15 cellular contexts compared by ENCODE assay signal in genomic region chr12:46212108-46212982, GRCh38. TPM values are rescaled to one million over a fixed set of nuclear protein-coding genes. Genes with fewer than 3 reads are reported as not detected.
A peak's percentile ranks its signal among the peaks of the same experiment; 100 is the strongest.
DNase-seq lines count a peak whose midpoint lies in the region; ATAC-seq, FAIRE-seq and TF ChIP-seq lines count a peak whose summit lies in the region.
"Had no signal": no experiment of that assay in that cellular context is flagged by ENCODE, and none has a peak within 500 bp of the region (broad histone marks: within the 10 kb centered on the region; RNA-seq: fewer than 3 reads in every experiment).

No MANE protein-coding gene starts in this region.

- H3K4me3 ChIP-seq in GM12878 = no peak overlapping the region
- H3K4me3 ChIP-seq: adrenal gland, BLaER1, SJSA1 had no signal

- no peaks in the 10 kb centered on the region for H3K9me3 Mint-ChIP-seq in activated naive CD4-positive, alpha-beta T cell treated with anti-CD3 and anti-CD28 coated beads, Interleukin-2, amount 10 ng/mL, durations not matched to agents 7 days and 5 days
- peaks cover 5 to 9% of the 10 kb centered on the region in 2 donors for H3K9me3 Mint-ChIP-seq in stimulated activated naive B cell treated with anti-CD40 and anti-IgM and Interleukin-4, amounts not matched to agents 10 μg/mL and 1 μg/mL and 100 μg/mL, for 72 hours

- in situ Hi-C loops in GM12878 (cut with MboI) = loop anchor here (10.0 kb wide), 1 partner anchor 228 kb away; no protein-coding TSS in a partner anchor

- no peak for FAIRE-seq in GM12878 (lab: Jason Lieb, UNC)

- ATAC-seq in GM12878 = no peak
- ATAC-seq in stimulated activated naive B cell treated with anti-CD40 and anti-IgM and Interleukin-4, amounts not matched to agents 10 μg/mL and 1 μg/mL and 100 μg/mL, for 72 hours (replicated peaks) = no peak
- ATAC-seq in SK-N-SH treated with all-trans-retinoic acid at 6 μM for 48 hours = no peak

- H3K27me3 Mint-ChIP-seq in activated naive CD4-positive, alpha-beta T cell treated with anti-CD3 and anti-CD28 coated beads, Interleukin-2, amount 10 ng/mL, durations not matched to agents 7 days and 5 days = no peaks in the 10 kb centered on the region
- H3K27me3 Mint-ChIP-seq in stimulated activated naive B cell treated with anti-CD40 and anti-IgM and Interleukin-4, amounts not matched to agents 10 μg/mL and 1 μg/mL and 100 μg/mL, for 72 hours = no peaks in the 10 kb centered on the region

- H2AFZ ChIP-seq in GM12878 (ENCODE audit: control insufficient read depth, low read depth, low read length) = no peak overlapping the region

- no peak for DNase-seq in activated naive CD4-positive, alpha-beta T cell treated with anti-CD3 and anti-CD28 coated beads, Interleukin-2, amount 10 ng/mL, durations not matched to agents 7 days and 5 days
- DNase-seq in activated naive CD4-positive, alpha-beta T cell treated with Interleukin-2 at 50 U/mL for 16 hours = no peak
- peak; percentile 69 for DNase-seq in NCI-H146 treated with DMSO at 0.1 percent for 48 hours (lab: John Stamatoyannopoulos, UW; ENCODE audit: unreplicated experiment)
- no peak for DNase-seq in GM12878 (ENCODE audit: low read depth, low spot score)
- DNase-seq in stimulated activated naive B cell treated with anti-CD40 and anti-IgM and Interleukin-4, amounts not matched to agents 10 μg/mL and 1 μg/mL and 100 μg/mL, for 72 hours = no peak
- DNase-seq in HEK293T (ENCODE audit: extremely low spot score) = no peak
- no peak for DNase-seq in cortex of kidney (lab: John Stamatoyannopoulos, UW)
- DNase-seq: activated CD4-positive, alpha-beta T cell treated with anti-CD3 and anti-CD28 coated beads for 1 hour; adrenal gland; dermis blood vessel endothelial cell; GDM1; NCI-H524 had no signal

- POLR2A ChIA-PET in GM12878 (lab: Charles Lee) = no interaction called here
- POLR2A ChIA-PET in HEK293T (lab: Yijun Ruan, JAX) = no interaction called here

- no peaks in the 10 kb centered on the region for H3K27me3 ChIP-seq in GM12878 (replicated peaks in 1 of 2; ENCODE audit: control insufficient read depth in 2 of 2, insufficient read depth in 2 of 2, low read length in 1 of 2)
- H3K27me3 ChIP-seq: adrenal gland, BLaER1, SJSA1 had no signal

- TF ChIP-seq POLR2A in GM12878 (IDR thresholded peaks at IDR 0.05; ENCODE audit: low read depth, low read length) = no peak

- SMC1A ChIA-PET in GM12878 (lab: Charles Lee; ENCODE audit: uncharacterized antibody, unreplicated experiment) = interaction anchor here (0.9 to 8.9 kb wide), 3 partner anchors 30 to 51 kb away, joined by 3 to 95 read pairs (median 3); no protein-coding TSS in a partner anchor

- H3K36me3 Mint-ChIP-seq in activated naive CD4-positive, alpha-beta T cell treated with anti-CD3 and anti-CD28 coated beads, Interleukin-2, amount 10 ng/mL, durations not matched to agents 7 days and 5 days = peaks cover 80% of the 10 kb centered on the region
- H3K36me3 Mint-ChIP-seq in stimulated activated naive B cell treated with anti-CD40 and anti-IgM and Interleukin-4, amounts not matched to agents 10 μg/mL and 1 μg/mL and 100 μg/mL, for 72 hours = peaks cover 58 to 82% of the 10 kb centered on the region in 2 donors

- intact Hi-C loops in GM12878 (cut with micrococcal nuclease; ENCODE audit: unreplicated experiment) = no loop called here

- H3K27ac ChIP-seq in GM12878 (ENCODE audit: control insufficient read depth, insufficient read depth) = peak overlapping the region; percentile 20
- H3K27ac ChIP-seq: adrenal gland, BLaER1, SJSA1 had no signal

- no peak for TF ChIP-seq EP300 in GM12878 (IDR thresholded peaks at IDR 0.05; ENCODE audit: borderline replicate concordance in 1 of 2, control insufficient read depth in 1 of 2, low read depth in 2 of 2, low read length in 2 of 2)

- BruUV-seq in GM12878 (replicated peaks; lab: Mats Ljungman, UMichigan) = no TSS peak

- RAD21 ChIA-PET in GM12878 (lab: Charles Lee; ENCODE audit: unreplicated experiment) = no interaction called here

- H3K4me1 Mint-ChIP-seq in activated naive CD4-positive, alpha-beta T cell treated with anti-CD3 and anti-CD28 coated beads, Interleukin-2, amount 10 ng/mL, durations not matched to agents 7 days and 5 days = peaks cover 91% of the 10 kb centered on the region
- H3K4me1 Mint-ChIP-seq in stimulated activated naive B cell treated with anti-CD40 and anti-IgM and Interleukin-4, amounts not matched to agents 10 μg/mL and 1 μg/mL and 100 μg/mL, for 72 hours = peaks cover 64 to 92% of the 10 kb centered on the region in 2 donors

- H3K36me3 ChIP-seq in GM12878 (ENCODE audit: control insufficient read depth in 2 of 2, insufficient read depth in 2 of 2, low read length in 1 of 2) = peaks cover 3 to 15% of the 10 kb centered on the region in 2 experiments
- H3K36me3 ChIP-seq: adrenal gland, SJSA1 had no signal

- H3K27ac Mint-ChIP-seq in activated naive CD4-positive, alpha-beta T cell treated with anti-CD3 and anti-CD28 coated beads, Interleukin-2, amount 10 ng/mL, durations not matched to agents 7 days and 5 days = peak overlapping the region; percentile 13
- peak overlapping the region; percentile 97 for H3K27ac Mint-ChIP-seq in stimulated activated naive B cell treated with anti-CD40 and anti-IgM and Interleukin-4, amounts not matched to agents 10 μg/mL and 1 μg/mL and 100 μg/mL, for 72 hours

- peak overlapping the region; percentile 22; the same call in 1 of the 2 replicates for H3K4me2 ChIP-seq in GM12878 (ENCODE audit: control insufficient read depth, insufficient read depth)
- H3K4me2 ChIP-seq: BLaER1 had no signal

- H4K20me1 ChIP-seq in GM12878 (ENCODE audit: control insufficient read depth, insufficient read depth) = no peaks in the 10 kb centered on the region

- TF ChIP-seq CTCF in GM12878 (IDR thresholded peaks at IDR 0.05 in 2 of 3, conservative IDR thresholded peaks at IDR 0.05 in 1 of 3; ENCODE audit: control insufficient read depth in 2 of 3, extremely low read depth in 1 of 3, insufficient read depth in 1 of 3, low read depth in 3 of 3, low read length in 3 of 3) = no peak

- WGBS in GM12878 (ENCODE audit: insufficient coverage, insufficient replicate concordance, low lambda C conversion rate, missing lambda C conversion rate) = 95% methylated on average over 4 of the region's 4 CpGs

- H3K4me1 ChIP-seq in GM12878 (ENCODE audit: control insufficient read depth, insufficient read depth, low read length) = peaks cover 77% of the 10 kb centered on the region

- H3K9ac ChIP-seq in GM12878 (ENCODE audit: control insufficient read depth, insufficient read depth, low read length) = no peak overlapping the region
- H3K9ac ChIP-seq: BLaER1 had no signal

- no peak for TF ChIP-seq RAD21 in GM12878 (IDR thresholded peaks at IDR 0.05; ENCODE audit: insufficient read depth, low read depth, low read length)

- no peak overlapping the region for H3K4me3 Mint-ChIP-seq in activated naive CD4-positive, alpha-beta T cell treated with anti-CD3 and anti-CD28 coated beads, Interleukin-2, amount 10 ng/mL, durations not matched to agents 7 days and 5 days
- H3K4me3 Mint-ChIP-seq in stimulated activated naive B cell treated with anti-CD40 and anti-IgM and Interleukin-4, amounts not matched to agents 10 μg/mL and 1 μg/mL and 100 μg/mL, for 72 hours = peak overlapping the region; percentile 29

- CTCF ChIA-PET in activated naive CD4-positive, alpha-beta T cell treated with anti-CD3 and anti-CD28 coated beads, Interleukin-2, amount 10 ng/mL, durations not matched to agents 7 days and 5 days (lab: Charles Lee) = no interaction called here
- CTCF ChIA-PET in GM12878 (lab: Yijun Ruan, JAX) (no interaction called here), HEK293T (lab: Yijun Ruan, JAX) (no interaction called here)

- peaks cover 76% of the 10 kb centered on the region for H3K79me2 ChIP-seq in GM12878 (ENCODE audit: control insufficient read depth, insufficient read depth, low read length)

- H3K9me3 ChIP-seq in GM12878 (replicated peaks; ENCODE audit: control insufficient read depth, insufficient read depth, low read length) = no peaks in the 10 kb centered on the region
- H3K9me3 ChIP-seq: adrenal gland, BLaER1, SJSA1 had no signal

TF ChIP-seq in GM12878, 131 proteins besides CTCF, POLR2A, EP300 and RAD21:
- TF ChIP-seq TCF7 (IDR thresholded peaks at IDR 0.05; ENCODE audit: borderline replicate concordance) (no peak), RUNX3 (IDR thresholded peaks at IDR 0.05; ENCODE audit: low read length) (peak; percentile 17; the same call in 1 of the 2 replicates), FOS (IDR thresholded peaks at IDR 0.05; ENCODE audit: borderline replicate concordance, extremely low read depth, insufficient read length) (no peak)

TF ChIP-seq in SK-N-SH treated with all-trans-retinoic acid at 6 μM for 48 hours, 23 proteins besides CTCF, POLR2A, EP300 and RAD21 (continues in another document):
- TF ChIP-seq ZNF70 (CRISPR knock-in tag; IDR thresholded peaks at IDR 0.05) (no peak), CSDC2 (CRISPR knock-in tag; IDR thresholded peaks at IDR 0.05) (no peak)

TF ChIP-seq in HEK293T, 16 proteins besides CTCF, POLR2A, EP300 and RAD21:
- TF ChIP-seq SUZ12 (IDR thresholded peaks at IDR 0.05) = no peak
- TF ChIP-seq FOXK2 (IDR thresholded peaks at IDR 0.05) = no peak
- no peak for TF ChIP-seq BHLHE40 (IDR thresholded peaks at IDR 0.05; ENCODE audit: borderline replicate concordance)

RNA-seq across cellular contexts. Expression of gene SLC38A1, which starts 56.5 kb away (rescaled TPM):
- 764 and 791 TPM in 2 replicates for total RNA-seq in GM12878 (2013; cell fraction: nucleolus; rRNA removed)
- total RNA-seq in GM12878 (2014; rRNA removed) = 144 and 159 TPM in 2 replicates
- total RNA-seq in GM12878 (2014; rRNA removed; fragmentation: Illumina TruSeq; extraction: Trizol) = 150 and 152 TPM in 2 replicates
- total RNA-seq in GM12878 (2021) = 148 and 152 TPM in 2 replicates
- 37.5 TPM for polyA plus RNA-seq in GM12878 (2011; ENCODE audit: low read depth)
- 191 and 248 TPM in 2 replicates for polyA plus RNA-seq in GM12878 (2011; rRNA removed)
- polyA plus RNA-seq in GM12878 (2011; cell fraction: cytosol; rRNA removed) = 74.6 and 85.1 TPM in 2 replicates
- polyA plus RNA-seq in GM12878 (2011; cell fraction: nucleus; rRNA removed) = 156 and 168 TPM in 2 replicates
- polyA plus RNA-seq in GM12878 (2012) = 57.2 and 59.9 TPM in 2 replicates
- 140 and 164 TPM in 2 replicates for polyA plus RNA-seq in GM12878 (2014; fragmentation: Illumina TruSeq; extraction: Trizol)
- 10 to 100 TPM; 38.1 to 64.0 TPM for polyA plus RNA-seq in GM12878 (2014; fragmentation: Nextera tagmentation; extraction: Ambion mirVana)
- 74.3 and 82.1 TPM in 2 replicates for polyA plus RNA-seq in GM12878 (2014; rRNA removed)
- 100 to 1,000 TPM; 143 to 151 TPM for polyA plus RNA-seq in GM12878 (2016; fragmentation: Nextera tagmentation; extraction: Ambion mirVana)
- polyA minus RNA-seq in GM12878 (2011; rRNA and poly(A)+ RNA removed) = 281 and 408 TPM in 2 replicates
- 103 and 111 TPM in 2 replicates for polyA minus RNA-seq in GM12878 (2011; cell fraction: cytosol; rRNA and poly(A)+ RNA removed)
- polyA minus RNA-seq in GM12878 (2011; cell fraction: nucleus; rRNA and poly(A)+ RNA removed) = 212 and 317 TPM in 2 replicates
